15 cellular contexts compared by ENCODE assay signal in the genomic region with DNA sequence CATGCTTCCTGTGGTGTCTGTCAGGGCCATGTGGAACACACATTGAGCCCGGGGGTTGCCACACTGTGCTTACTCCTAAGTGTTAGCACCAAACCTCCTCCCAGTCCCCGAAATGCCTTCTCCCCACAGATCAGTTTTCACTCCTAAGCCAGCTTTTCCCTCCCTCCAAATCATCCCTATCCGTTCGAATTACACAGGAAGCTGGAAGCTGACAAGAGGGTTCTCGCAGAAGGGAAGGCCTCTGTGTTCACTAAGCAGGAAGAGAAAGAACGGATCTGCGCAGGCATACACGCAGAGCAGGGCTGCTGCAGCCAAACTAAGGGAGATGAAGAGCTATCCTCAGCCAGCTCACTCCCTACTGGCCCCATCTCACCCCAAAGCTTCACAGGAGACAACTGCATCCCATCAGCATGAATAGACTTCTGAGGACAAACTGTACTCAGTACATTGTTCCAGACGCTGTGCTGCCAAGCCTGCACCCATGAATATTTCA. TPM values are rescaled to one million over a fixed set of nuclear protein-coding genes. Genes with fewer than 3 reads are reported as not detected.
DNase-seq lines count a peak whose midpoint lies in the region; ATAC-seq, FAIRE-seq and TF ChIP-seq lines count a peak whose summit lies in the region.
"Had no signal": no experiment of that assay in that cellular context is flagged by ENCODE, and none has a peak within 500 bp of the region (broad histone marks: within the 10 kb centered on the region; RNA-seq: fewer than 3 reads in every experiment).

No MANE protein-coding gene starts in this region.

- H3K79me1 ChIP-seq in H9 (ENCODE audit: insufficient read depth, low read depth, low read length, poor library complexity, severe bottlenecking): peaks cover 3% of the 10 kb centered on the region

- no peak overlapping the region for H4K5ac ChIP-seq in H9 (ENCODE audit: insufficient read length, low read depth, low read length)

- no peak overlapping the region for H3K18ac ChIP-seq in H9 (ENCODE audit: insufficient read length, low read depth, low read length)

- peaks cover 22 to 26% of the 10 kb centered on the region in 2 experiments for H3K4me1 Mint-ChIP-seq in H9

- no peak overlapping the region for H3K4me3 ChIP-seq in small intestine (ENCODE audit: low read depth in 1 of 2, low read length in 2 of 2)

- intact Hi-C loops in left colon (cut with DNase I, micrococcal nuclease): no loop called here

- no peak for TF ChIP-seq CTCF in H9 (conservative IDR thresholded peaks at IDR 0.05)

- no CpG with 5 or more reads among the region's 9 CpGs for WGBS in H9 (ENCODE audit: extremely low coverage, insufficient read length, low lambda C conversion rate)
- WGBS in small intestine, 3 donors: 64 to 87% (median 87%) methylated on average over 9 of the region's 9 CpGs

- no peak overlapping the region for H3K27ac ChIP-seq in H9 (ENCODE audit: insufficient read length, low read depth, low read length)
- peak overlapping the region; percentile 62 for H3K27ac ChIP-seq in cingulate gyrus (ENCODE audit: low read depth, low read length)
- peak overlapping the region in 1 of 2 donors; percentile 79 for H3K27ac ChIP-seq in small intestine (ENCODE audit: low read depth in 1 of 2, low read length in 1 of 2)
- H3K27ac ChIP-seq: HL-60 had no signal

- H3K27me3 ChIP-seq in H9 (ENCODE audit: insufficient read depth, low read length) (no peaks in the 10 kb centered on the region), small intestine (ENCODE audit: control insufficient read depth in 2 of 2, insufficient read depth in 2 of 2, low read length in 2 of 2) (no peaks in the 10 kb centered on the region)

- no peak overlapping the region for H2BK20ac ChIP-seq in H9 (ENCODE audit: low read depth, low read length, poor library complexity, severe bottlenecking)

- no peak overlapping the region for H2BK120ac ChIP-seq in H9 (ENCODE audit: low read depth, low read length, poor library complexity, severe bottlenecking)

- no peak overlapping the region for H2AK5ac ChIP-seq in H9 (ENCODE audit: insufficient read length, low read length)

- no peak overlapping the region for H3K4me3 Mint-ChIP-seq in H9

- no peak overlapping the region for H4K8ac ChIP-seq in H9 (replicated peaks; ENCODE audit: insufficient read length, low read depth, low read length)

- H3K9ac ChIP-seq in H9 (ENCODE audit: extremely low read depth, insufficient read length, low read length): no peak overlapping the region

- H3K9me3 ChIP-seq in H9 (ENCODE audit: control insufficient read depth, low read depth, low read length) (no peaks in the 10 kb centered on the region), small intestine (ENCODE audit: control insufficient read depth, low read depth) (no peaks in the 10 kb centered on the region)

- no peak overlapping the region for H2BK12ac ChIP-seq in H9 (ENCODE audit: insufficient read length, low read depth, low read length)

- no peaks in the 10 kb centered on the region for H4K20me1 ChIP-seq in H9 (ENCODE audit: control insufficient read depth, insufficient read depth, insufficient read length)

- H3K79me2 ChIP-seq in H9 (ENCODE audit: insufficient read depth, low read length): no peaks in the 10 kb centered on the region; the same call in 1 of the 2 replicates

- H3K4me2 ChIP-seq in H9 (ENCODE audit: insufficient read depth, insufficient read length, low read length): no peak overlapping the region

- H2BK5ac ChIP-seq in H9 (ENCODE audit: insufficient read length, low read length): no peak overlapping the region

- H3K27me3 Mint-ChIP-seq in H9 (ENCODE audit: low read depth): no peaks in the 10 kb centered on the region; the same call in 1 of the 2 replicates

- H3K4me1 ChIP-seq in H9 (ENCODE audit: insufficient read depth, low read length) (peaks cover 5% of the 10 kb centered on the region; the same call in 1 of the 2 replicates), small intestine (ENCODE audit: control insufficient read depth in 2 of 2, insufficient read depth in 1 of 2, low read depth in 1 of 2, low read length in 1 of 2) (no peaks in the 10 kb centered on the region)

- H3K23me2 ChIP-seq in H9 (ENCODE audit: insufficient read length, low read depth, low read length, poor library complexity, severe bottlenecking): no peaks in the 10 kb centered on the region

- H3K9me3 Mint-ChIP-seq in H9: peaks cover 0 to 10% of the 10 kb centered on the region in 2 experiments; a peak in 2 of 5 replicates

- no peak overlapping the region for H3K4ac ChIP-seq in H9 (ENCODE audit: low read depth, low read length)

- peak overlapping the region in 1 of 3 experiments; percentile 55; a peak in 3 of 7 replicates for H3K27ac Mint-ChIP-seq in H9
- H3K27ac Mint-ChIP-seq: activated naive CD4-positive, alpha-beta T cell treated with anti-CD3 and anti-CD28 coated beads, Interleukin-2, amount 50 U/mL, for 72 hours had no signal

- H3K56ac ChIP-seq in H9 (ENCODE audit: insufficient read length, low read depth, low read length): no peak overlapping the region

- ATAC-seq in left colon: peak; percentile 25
- no peak for ATAC-seq in HG03571 (IDR thresholded peaks at IDR 0.05; ENCODE audit: unreplicated experiment)
- ATAC-seq in HG02763 (IDR thresholded peaks at IDR 0.05; ENCODE audit: unreplicated experiment): no peak
- ATAC-seq: activated naive CD4-positive, alpha-beta T cell treated with anti-CD3 and anti-CD28 coated beads, Interleukin-2, amount 50 U/mL, for 72 hours; HCT116 had no signal

- DNase-seq in H9 (peak; percentile 24), left colon (peak in 1 of 2 donors; percentile 74), small intestine (peak; percentile 16), A172 (ENCODE audit: low spot score) (no peak), activated T-cell treated with anti-CD3 and anti-CD28 coated beads for 4 hours (no peak)
- DNase-seq: DMS53, glutamatergic neuron, NCI-H1105 treated with DMSO at 0.1 percent for 48 hours, nucleus accumbens had no signal

- peaks cover 25 to 30% (median 27%) of the 10 kb centered on the region in 3 experiments for H3K36me3 Mint-ChIP-seq in H9 (ENCODE audit: insufficient read depth in 1 of 3, low read depth in 3 of 3)

- no peaks in the 10 kb centered on the region for H3K36me3 ChIP-seq in small intestine (ENCODE audit: control insufficient read depth in 2 of 2, insufficient read depth in 2 of 2, low read length in 2 of 2)

- H3T11ph ChIP-seq in H9 (ENCODE audit: low read length): no peak overlapping the region

- H2BK15ac ChIP-seq in H9 (ENCODE audit: low read depth, low read length): no peak overlapping the region

- no peak overlapping the region for H2AFZ ChIP-seq in H9 (ENCODE audit: low read length)

- H4K91ac ChIP-seq in H9 (ENCODE audit: insufficient read length, low read depth, low read length): no peak overlapping the region

- no peak for FAIRE-seq in small intestine (lab: Jason Lieb, UNC)

- no peak overlapping the region for H3K14ac ChIP-seq in H9 (ENCODE audit: insufficient read depth, low read length)

- no peak overlapping the region for H3K23ac ChIP-seq in H9 (ENCODE audit: insufficient read length, low read depth, low read length)

RNA-seq across cellular contexts. Expression of gene XXYLT1, which starts 32.3 kb away (rescaled TPM):
- total RNA-seq in H9 (2021): 22.7 and 23.0 TPM in 2 replicates
- total RNA-seq in left colon: 10 to 100 TPM in 1 of 2 donors, 1 to 10 TPM in 1; 8.0 to 13.5 TPM
- polyA plus RNA-seq in small intestine: 1 to 10 TPM in 2 of 3 donors, under 1 TPM in 1; 0.81 to 7.6 (median 1.6) TPM
- total RNA-seq in A172 (2014; rRNA removed; shearing (Covaris generic)): 46.6 and 49.1 TPM in 2 replicates

Comparison
In these comparisons a context has a peak if more than half of its experiments do, and no peak if none do; other contexts are left out.
1. DNase-seq: peak in H9 (single experiment) and small intestine (single experiment); none in A172 (single experiment) and activated T-cell treated with anti-CD3 and anti-CD28 coated beads for 4 hours (single experiment).